11 cellular contexts compared by ENCODE assay signal in genomic region chr17:795276-795675, GRCh38. TPM values are rescaled to one million over a fixed set of nuclear protein-coding genes. Genes with fewer than 3 reads are reported as not detected.
DNase-seq lines count a peak whose midpoint lies in the region; ATAC-seq and TF ChIP-seq lines count a peak whose summit lies in the region.
"Had no signal": no experiment of that assay in that cellular context is flagged by ENCODE, and none has a peak within 500 bp of the region (broad histone marks: within the 10 kb centered on the region; RNA-seq: fewer than 3 reads in every experiment).

No MANE protein-coding gene starts in this region.

- no peak overlapping the region for H3K4me3 Mint-ChIP-seq in GM23338
- H3K4me3 Mint-ChIP-seq in chondrocyte (ENCODE audit: unreplicated experiment), result peak overlapping the region; percentile 51
- H3K4me3 Mint-ChIP-seq in activated CD4-positive, alpha-beta memory T cell treated with anti-CD3 and anti-CD28 coated beads, Interleukin-2, amount 10 ng/mL, durations not matched to agents 7 days and 5 days, result no peak overlapping the region

- H3K9me3 Mint-ChIP-seq in GM23338, result no peaks in the 10 kb centered on the region; the same call in 1 of the 3 replicates
- no peaks in the 10 kb centered on the region for H3K9me3 Mint-ChIP-seq in chondrocyte (ENCODE audit: low read depth)
- no peaks in the 10 kb centered on the region for H3K9me3 Mint-ChIP-seq in activated CD4-positive, alpha-beta memory T cell treated with anti-CD3 and anti-CD28 coated beads, Interleukin-2, amount 10 ng/mL, durations not matched to agents 7 days and 5 days

- H3K36me3 ChIP-seq in GM23338 (ENCODE audit: insufficient read depth), result no peaks in the 10 kb centered on the region

- no peak for DNase-seq in GM23338 (ENCODE audit: low spot score)
- no peak for DNase-seq in chondrocyte (ENCODE audit: low spot score)
- DNase-seq in activated CD4-positive, alpha-beta memory T cell treated with anti-CD3 and anti-CD28 coated beads, Interleukin-2, amount 10 ng/mL, durations not matched to agents 7 days and 5 days, result no peak
- no peak for DNase-seq in NCI-H345 treated with DMSO at 0.1 percent for 48 hours (lab: John Stamatoyannopoulos, UW; ENCODE audit: unreplicated experiment)
- DNase-seq: Karpas-422 had no signal

- no peaks in the 10 kb centered on the region for H3K9me2 ChIP-seq in GM23338 (ENCODE audit: insufficient read depth)

- H3K27me3 Mint-ChIP-seq in GM23338 (ENCODE audit: insufficient read depth, low read depth, poor library complexity) (peaks cover 24% of the 10 kb centered on the region), chondrocyte (ENCODE audit: low read depth) (no peaks in the 10 kb centered on the region)
- H3K27me3 Mint-ChIP-seq in activated CD4-positive, alpha-beta memory T cell treated with anti-CD3 and anti-CD28 coated beads, Interleukin-2, amount 10 ng/mL, durations not matched to agents 7 days and 5 days, result no peaks in the 10 kb centered on the region
- H3K27me3 Mint-ChIP-seq: CD4-positive, alpha-beta memory T cell had no signal

- H3K79me2 ChIP-seq in GM23338 (replicated peaks; ENCODE audit: insufficient read depth), result no peaks in the 10 kb centered on the region; the same call in 1 of the 2 replicates

- peaks cover 16% of the 10 kb centered on the region for H3K4me1 Mint-ChIP-seq in GM23338
- H3K4me1 Mint-ChIP-seq in chondrocyte (ENCODE audit: low read depth), result peaks cover 15% of the 10 kb centered on the region
- H3K4me1 Mint-ChIP-seq in activated CD4-positive, alpha-beta memory T cell treated with anti-CD3 and anti-CD28 coated beads, Interleukin-2, amount 10 ng/mL, durations not matched to agents 7 days and 5 days, result peaks cover 6% of the 10 kb centered on the region

- H3K27ac ChIP-seq in GM23338 (ENCODE audit: low read depth) (peak overlapping the region; percentile 5; the same call in 1 of the 2 replicates), layer of hippocampus (ENCODE audit: low read depth, low read length) (peak overlapping the region; percentile 5), skin epidermis (peak overlapping the region in 11 of 21 experiments; percentile 1 to 70 (median 41))
- H3K27ac ChIP-seq: epithelial cell of prostate had no signal

- H3K27ac Mint-ChIP-seq in GM23338, result peak overlapping the region; percentile 87; the same call in 1 of the 2 replicates
- peak overlapping the region; percentile 85 for H3K27ac Mint-ChIP-seq in chondrocyte (ENCODE audit: unreplicated experiment)
- H3K27ac Mint-ChIP-seq in activated CD4-positive, alpha-beta memory T cell treated with anti-CD3 and anti-CD28 coated beads, Interleukin-2, amount 10 ng/mL, durations not matched to agents 7 days and 5 days, result no peak overlapping the region

- H3K4me3 ChIP-seq in GM23338, result no peak overlapping the region
- H3K4me3 ChIP-seq in skin epidermis, result peak overlapping the region in 3 of 7 experiments; percentile 4 to 13 (median 13)

- ATAC-seq in GM23338 (no peak), HG02870 (IDR thresholded peaks at IDR 0.05; ENCODE audit: unreplicated experiment) (no peak), HG03432 (IDR thresholded peaks at IDR 0.05; ENCODE audit: unreplicated experiment) (no peak)

- no peak overlapping the region for H2AFZ ChIP-seq in GM23338

- POLR2A ChIA-PET in activated CD4-positive, alpha-beta memory T cell treated with anti-CD3 and anti-CD28 coated beads, Interleukin-2, amount 10 ng/mL, durations not matched to agents 7 days and 5 days (lab: Charles Lee), result interaction anchor here (2.0 to 2.2 kb wide), 2 partner anchors 14 to 186 kb away, joined by 7 to 10 read pairs; partner anchors contain the start of genes GLOD4 and MRM3

- CTCF ChIA-PET in activated CD4-positive, alpha-beta memory T cell treated with anti-CD3 and anti-CD28 coated beads, Interleukin-2, amount 10 ng/mL, durations not matched to agents 7 days and 5 days (lab: Charles Lee), result interaction anchor here (0.8 to 3.6 kb wide), 6 partner anchors 13 to 205 kb away, joined by 3 to 42 read pairs (median 4); partner anchors contain the start of genes GLOD4, MRM3, NXN and TIMM22

- no peaks in the 10 kb centered on the region for H3K4me1 ChIP-seq in GM23338 (ENCODE audit: insufficient read depth)

- TF ChIP-seq CTCF in GM23338 (conservative IDR thresholded peaks at IDR 0.05; ENCODE audit: low read depth in 2 of 2) (no peak), chondrocyte (IDR thresholded peaks at IDR 0.05) (no peak)

- peaks cover 17% of the 10 kb centered on the region for H3F3A ChIP-seq in GM23338 (replicated peaks; ENCODE audit: low read depth)

- H3K27me3 ChIP-seq in GM23338 (ENCODE audit: insufficient read depth) (no peaks in the 10 kb centered on the region), layer of hippocampus (ENCODE audit: control insufficient read depth, insufficient read depth, low read length) (no peaks in the 10 kb centered on the region)

- no peak overlapping the region for H3K4me2 ChIP-seq in GM23338

- H4K20me1 ChIP-seq in GM23338 (replicated peaks; ENCODE audit: insufficient read depth), result peaks cover 5% of the 10 kb centered on the region

- H3K36me3 Mint-ChIP-seq in GM23338 (ENCODE audit: low read depth) (peaks cover 32% of the 10 kb centered on the region), chondrocyte (ENCODE audit: low read depth) (peaks cover 19% of the 10 kb centered on the region)
- H3K36me3 Mint-ChIP-seq in activated CD4-positive, alpha-beta memory T cell treated with anti-CD3 and anti-CD28 coated beads, Interleukin-2, amount 10 ng/mL, durations not matched to agents 7 days and 5 days (ENCODE audit: low read depth), result peaks cover 14% of the 10 kb centered on the region

TF ChIP-seq in GM23338, 12 proteins besides CTCF, POLR2A, EP300 and RAD21 (continues in another document):
- no peak for TF ChIP-seq POLR2AphosphoS5 (IDR thresholded peaks at IDR 0.05; ENCODE audit: low read depth)
- TF ChIP-seq CREB1 (CRISPR knock-in tag; IDR thresholded peaks at IDR 0.05; ENCODE audit: low read depth), result no peak

RNA-seq across cellular contexts. Expression of gene MRM3, which starts 13.1 kb away (rescaled TPM):
- total RNA-seq in GM23338 (2014; rRNA removed; shearing (Covaris generic)), result 23.4 and 41.3 TPM in 2 replicates
- 17.0 and 17.7 TPM in 2 replicates for polyA plus RNA-seq in GM23338 (2016; fragmentation: Nextera tagmentation; extraction: Ambion mirVana)
- 7.2 to 8.5 TPM (median 7.3 TPM) in 3 replicates for total RNA-seq in chondrocyte
- 10 to 100 TPM; 12.8 to 15.8 TPM for total RNA-seq in activated CD4-positive, alpha-beta memory T cell treated with anti-CD3 and anti-CD28 coated beads, Interleukin-2, amount 10 ng/mL, durations not matched to agents 7 days and 5 days

RNA-seq across cellular contexts. Expression of gene GLOD4, which starts 13.2 kb away (rescaled TPM):
- total RNA-seq in GM23338 (2014; rRNA removed; shearing (Covaris generic)), result 69.7 and 122 TPM in 2 replicates
- 118 and 120 TPM in 2 replicates for polyA plus RNA-seq in GM23338 (2016; fragmentation: Nextera tagmentation; extraction: Ambion mirVana)
- 53.4 to 54.5 TPM (median 54.0 TPM) in 3 replicates for total RNA-seq in chondrocyte
- 10 to 100 TPM; 46.0 to 54.1 TPM for total RNA-seq in activated CD4-positive, alpha-beta memory T cell treated with anti-CD3 and anti-CD28 coated beads, Interleukin-2, amount 10 ng/mL, durations not matched to agents 7 days and 5 days

RNA-seq across cellular contexts. Expression of gene GEMIN4, which starts 43.2 kb away (rescaled TPM):
- 42.4 and 45.0 TPM in 2 replicates for total RNA-seq in GM23338 (2014; rRNA removed; shearing (Covaris generic))
- 14.1 and 14.5 TPM in 2 replicates for polyA plus RNA-seq in GM23338 (2016; fragmentation: Nextera tagmentation; extraction: Ambion mirVana)
- total RNA-seq in chondrocyte, result 11.8 to 15.9 TPM (median 12.6 TPM) in 3 replicates
- total RNA-seq in activated CD4-positive, alpha-beta memory T cell treated with anti-CD3 and anti-CD28 coated beads, Interleukin-2, amount 10 ng/mL, durations not matched to agents 7 days and 5 days, result 10 to 100 TPM; 23.1 to 25.6 TPM
